Comparison of ENCODE assay signal across 17 cellular contexts in genomic region chr3:4908066-4908768, GRCh38.
DNase-seq lines count a peak whose midpoint lies in the region; ATAC-seq and TF ChIP-seq lines count a peak whose summit lies in the region.
"Had no signal": no experiment of that assay in that cellular context is flagged by ENCODE, and none has a peak within 500 bp of the region (broad histone marks: within the 10 kb centered on the region; RNA-seq: fewer than 3 reads in every experiment).

No MANE protein-coding gene starts in this region.

- no peak overlapping the region for H3K4me3 ChIP-seq in GM06990 (replicated peaks; ENCODE audit: low read depth, low read length)
- no peak overlapping the region for H3K4me3 ChIP-seq in muscle layer of colon (ENCODE audit: low read depth in 1 of 2, low read length in 2 of 2)
- no peak overlapping the region for H3K4me3 ChIP-seq in upper lobe of left lung
- H3K4me3 ChIP-seq: BLaER1 treated with 17β-estradiol and CSF1 and Interleukin-3, amounts not matched to agents 10 nM and 100 nM; upper lobe of right lung had no signal

- H3K4me3 Mint-ChIP-seq in activated T-helper 1 cell treated with anti-CD3 and anti-CD28 coated beads, Interleukin-12 subunit alpha, Interleukin-12 subunit beta, Interleukin-2, Interleukin-4 antibody, amounts not matched to agents 30 ng/mL and 10 ng/mL and 1 ng/mL, durations not matched to agents 14 hours and 24 hours and 36 hours: peak overlapping the region; percentile 66
- H3K4me3 Mint-ChIP-seq: brain, neural crest cell had no signal

- H3K27ac ChIP-seq in muscle layer of colon (ENCODE audit: low read depth, low read length): peak overlapping the region; percentile 28
- no peak overlapping the region for H3K27ac ChIP-seq in upper lobe of left lung
- H3K27ac ChIP-seq: BLaER1 treated with 17β-estradiol and CSF1 and Interleukin-3, amounts not matched to agents 10 nM and 100 nM; upper lobe of right lung; WERI-Rb-1 had no signal

- H3K27me3 ChIP-seq in GM06990 (replicated peaks; ENCODE audit: control insufficient read depth, insufficient read depth, low read length): no peaks in the 10 kb centered on the region
- no peaks in the 10 kb centered on the region for H3K27me3 ChIP-seq in muscle layer of colon (ENCODE audit: control insufficient read depth in 1 of 2, insufficient read depth in 2 of 2, low read length in 2 of 2)
- H3K27me3 ChIP-seq in upper lobe of left lung: no peaks in the 10 kb centered on the region
- H3K27me3 ChIP-seq: BLaER1 treated with 17β-estradiol and CSF1 and Interleukin-3, amounts not matched to agents 10 nM and 100 nM; upper lobe of right lung had no signal

- peaks cover 21% of the 10 kb centered on the region for H3K9me3 Mint-ChIP-seq in activated T-helper 1 cell treated with anti-CD3 and anti-CD28 coated beads, Interleukin-12 subunit alpha, Interleukin-12 subunit beta, Interleukin-2, Interleukin-4 antibody, amounts not matched to agents 30 ng/mL and 10 ng/mL and 1 ng/mL, durations not matched to agents 14 hours and 24 hours and 36 hours
- H3K9me3 Mint-ChIP-seq: brain, neural crest cell had no signal

- DNase-seq in GM06990 (ENCODE audit: extremely low read depth, insufficient read length) (peak; percentile 59), upper lobe of left lung (no peak), NCI-H1930 (lab: John Stamatoyannopoulos, UW) (no peak), GM19240 (ENCODE audit: insufficient read length, low spot score) (no peak)
- DNase-seq in activated T-helper 1 cell treated with anti-CD3 and anti-CD28 coated beads, Interleukin-12 subunit alpha, Interleukin-12 subunit beta, Interleukin-2, Interleukin-4 antibody, amounts not matched to agents 30 ng/mL and 10 ng/mL and 1 ng/mL, durations not matched to agents 14 hours and 24 hours and 36 hours (ENCODE audit: low spot score): no peak
- DNase-seq: hypothalamus, NCI-H1417 treated with DMSO at 0.1 percent for 48 hours, SK-N-SH, upper lobe of right lung, WERI-Rb-1 had no signal

- TF ChIP-seq POLR2A in upper lobe of left lung (IDR thresholded peaks at IDR 0.05): no peak

- WGBS in upper lobe of left lung, 2 donors: 90 to 91% methylated on average over 6 of the region's 6 CpGs

- TF ChIP-seq CTCF in GM06990 (IDR thresholded peaks at IDR 0.05; ENCODE audit: insufficient read depth, low read length, poor library complexity, severe bottlenecking) (no peak), upper lobe of left lung (IDR thresholded peaks at IDR 0.05) (no peak)

- peak overlapping the region; percentile 94 for H3K27ac Mint-ChIP-seq in activated T-helper 1 cell treated with anti-CD3 and anti-CD28 coated beads, Interleukin-12 subunit alpha, Interleukin-12 subunit beta, Interleukin-2, Interleukin-4 antibody, amounts not matched to agents 30 ng/mL and 10 ng/mL and 1 ng/mL, durations not matched to agents 14 hours and 24 hours and 36 hours

- no peak overlapping the region for H3K9ac ChIP-seq in muscle layer of colon (ENCODE audit: low read length)
- H3K9ac ChIP-seq: BLaER1 treated with 17β-estradiol and CSF1 and Interleukin-3, amounts not matched to agents 10 nM and 100 nM; SK-N-SH had no signal

- no peaks in the 10 kb centered on the region for H3K36me3 ChIP-seq in GM06990 (ENCODE audit: control insufficient read depth, insufficient read depth, low read length)
- H3K36me3 ChIP-seq in muscle layer of colon (ENCODE audit: insufficient read depth, low read length): no peaks in the 10 kb centered on the region
- no peaks in the 10 kb centered on the region for H3K36me3 ChIP-seq in upper lobe of left lung
- H3K36me3 ChIP-seq: BLaER1 treated with 17β-estradiol and CSF1 and Interleukin-3, amounts not matched to agents 10 nM and 100 nM; upper lobe of right lung; WERI-Rb-1 had no signal

- H3K4me1 Mint-ChIP-seq in activated T-helper 1 cell treated with anti-CD3 and anti-CD28 coated beads, Interleukin-12 subunit alpha, Interleukin-12 subunit beta, Interleukin-2, Interleukin-4 antibody, amounts not matched to agents 30 ng/mL and 10 ng/mL and 1 ng/mL, durations not matched to agents 14 hours and 24 hours and 36 hours (ENCODE audit: low read depth): peaks cover 78% of the 10 kb centered on the region

- intact Hi-C loops in activated T-helper 1 cell treated with anti-CD3 and anti-CD28 coated beads, Interleukin-12 subunit alpha, Interleukin-12 subunit beta, Interleukin-2, Interleukin-4 antibody, amounts not matched to agents 30 ng/mL and 10 ng/mL and 1 ng/mL, durations not matched to agents 14 hours and 24 hours and 36 hours (cut with micrococcal nuclease): loop anchor here (1.0 to 5.0 kb wide), 12 partner anchors 10 to 501 kb away; partner anchors contain the start of gene ARL8B

- no peak for TF ChIP-seq EP300 in upper lobe of left lung (IDR thresholded peaks at IDR 0.05)

- ATAC-seq in GM18511 (IDR thresholded peaks at IDR 0.05; ENCODE audit: unreplicated experiment) (peak; percentile 51), upper lobe of left lung (ENCODE audit: low FRiP score in 2 of 2) (no peak), HG03135 (IDR thresholded peaks at IDR 0.05; ENCODE audit: unreplicated experiment) (no peak)
- ATAC-seq: sciatic nerve, upper lobe of right lung had no signal

- H3K27me3 Mint-ChIP-seq in activated T-helper 1 cell treated with anti-CD3 and anti-CD28 coated beads, Interleukin-12 subunit alpha, Interleukin-12 subunit beta, Interleukin-2, Interleukin-4 antibody, amounts not matched to agents 30 ng/mL and 10 ng/mL and 1 ng/mL, durations not matched to agents 14 hours and 24 hours and 36 hours (ENCODE audit: insufficient read depth): no peaks in the 10 kb centered on the region

- H3K4me1 ChIP-seq in muscle layer of colon (ENCODE audit: insufficient read depth, low read length) (peaks cover 8% of the 10 kb centered on the region), upper lobe of left lung (peaks cover 0 to 7% (median 4%) of the 10 kb centered on the region in 4 donors)
- H3K4me1 ChIP-seq: upper lobe of right lung had no signal

- peaks cover 15% of the 10 kb centered on the region for H3K36me3 Mint-ChIP-seq in activated T-helper 1 cell treated with anti-CD3 and anti-CD28 coated beads, Interleukin-12 subunit alpha, Interleukin-12 subunit beta, Interleukin-2, Interleukin-4 antibody, amounts not matched to agents 30 ng/mL and 10 ng/mL and 1 ng/mL, durations not matched to agents 14 hours and 24 hours and 36 hours (ENCODE audit: low read depth)
- H3K36me3 Mint-ChIP-seq: brain had no signal

- H3K9me3 ChIP-seq in muscle layer of colon (ENCODE audit: low read length): no peaks in the 10 kb centered on the region
- H3K9me3 ChIP-seq in upper lobe of left lung: no peaks in the 10 kb centered on the region
- H3K9me3 ChIP-seq: SK-N-SH, upper lobe of right lung had no signal
